In the genomic region with DNA sequence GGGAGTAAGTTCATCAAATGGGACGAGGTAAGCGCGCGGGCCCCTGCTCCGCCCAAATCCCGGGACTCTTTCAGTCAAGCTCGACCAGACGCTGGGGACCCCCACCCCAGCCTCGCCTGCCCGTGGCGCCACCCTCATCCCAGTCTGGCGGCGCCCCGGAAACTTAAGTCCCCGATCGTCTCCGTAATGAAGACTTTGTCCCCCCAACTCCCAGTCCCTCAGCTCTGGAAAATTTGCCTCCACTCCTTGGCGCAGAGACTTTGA, we compare ENCODE assay signal across 1 cellular context.
TF ChIP-seq lines count a peak whose summit lies in the region.

No MANE protein-coding gene starts in this region.

TF ChIP-seq in K562, 482 proteins besides CTCF, POLR2A, EP300 and RAD21:
- TF ChIP-seq MTF1 (CRISPR knock-in tag; IDR thresholded peaks at IDR 0.05; ENCODE audit: borderline replicate concordance) (no peak), RBM25 (IDR thresholded peaks at IDR 0.05; ENCODE audit: low read depth, low read length, severe bottlenecking) (no peak), SETDB1 (IDR thresholded peaks at IDR 0.05; ENCODE audit: low read length) (no peak), SREBF1 (IDR thresholded peaks at IDR 0.05; ENCODE audit: borderline replicate concordance, low read depth, low read length) (no peak), ZNF778 (CRISPR knock-in tag; IDR thresholded peaks at IDR 0.05) (no peak), EP400 (IDR thresholded peaks at IDR 0.05) (no peak), KLF1 (tag; IDR thresholded peaks at IDR 0.05) (no peak), ELK1 (CRISPR knock-in tag; IDR thresholded peaks at IDR 0.05) (no peak), SP2 (IDR thresholded peaks at IDR 0.05; ENCODE audit: extremely low read depth, low read depth, low read length, poor library complexity, severe bottlenecking) (no peak), SOX6 (IDR thresholded peaks at IDR 0.05) (no peak), RBFOX2 (IDR thresholded peaks at IDR 0.05; ENCODE audit: low read depth, low read length) (peak; percentile 25; the same call in 1 of the 2 replicates), HMGXB4 (CRISPR knock-in tag; IDR thresholded peaks at IDR 0.05) (0 out of 2 replicates have a peak, but pooled peaks have one; percentile 7), KDM2B (CRISPR knock-in tag; IDR thresholded peaks at IDR 0.05) (no peak), PCBP1 (IDR thresholded peaks at IDR 0.05; ENCODE audit: low read depth, low read length, poor library complexity, severe bottlenecking) (peak; percentile 26), KDM4B (IDR thresholded peaks at IDR 0.05; ENCODE audit: borderline replicate concordance in 2 of 2, low read depth in 1 of 2) (no peak), MAFG (tag; conservative IDR thresholded peaks at IDR 0.05) (no peak), THAP12 (CRISPR knock-in tag; IDR thresholded peaks at IDR 0.05) (no peak), FOXJ2 (tag; IDR thresholded peaks at IDR 0.05) (no peak), U2AF1 (optimal IDR thresholded peaks at IDR 0.05; ENCODE audit: low read depth, low read length) (no peak), ZNF512 (tag; IDR thresholded peaks at IDR 0.05) (no peak), TAF1 (IDR thresholded peaks at IDR 0.05; ENCODE audit: control insufficient read depth, extremely low read depth, insufficient read depth, low read length, severe bottlenecking) (no peak), RBBP5 (IDR thresholded peaks at IDR 0.05; ENCODE audit: borderline replicate concordance, insufficient read depth, low read length, poor library complexity, severe bottlenecking) (no peak)
- TF ChIP-seq, protein P1, sequence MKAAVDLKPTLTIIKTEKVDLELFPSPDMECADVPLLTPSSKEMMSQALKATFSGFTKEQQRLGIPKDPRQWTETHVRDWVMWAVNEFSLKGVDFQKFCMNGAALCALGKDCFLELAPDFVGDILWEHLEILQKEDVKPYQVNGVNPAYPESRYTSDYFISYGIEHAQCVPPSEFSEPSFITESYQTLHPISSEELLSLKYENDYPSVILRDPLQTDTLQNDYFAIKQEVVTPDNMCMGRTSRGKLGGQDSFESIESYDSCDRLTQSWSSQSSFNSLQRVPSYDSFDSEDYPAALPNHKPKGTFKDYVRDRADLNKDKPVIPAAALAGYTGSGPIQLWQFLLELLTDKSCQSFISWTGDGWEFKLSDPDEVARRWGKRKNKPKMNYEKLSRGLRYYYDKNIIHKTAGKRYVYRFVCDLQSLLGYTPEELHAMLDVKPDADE (conservative IDR thresholded peaks at IDR 0.05; ENCODE audit: control insufficient read depth, low read depth, low read length), result 0 out of 2 replicates have a peak, but pooled peaks have one; percentile 8
